In the genomic region with DNA sequence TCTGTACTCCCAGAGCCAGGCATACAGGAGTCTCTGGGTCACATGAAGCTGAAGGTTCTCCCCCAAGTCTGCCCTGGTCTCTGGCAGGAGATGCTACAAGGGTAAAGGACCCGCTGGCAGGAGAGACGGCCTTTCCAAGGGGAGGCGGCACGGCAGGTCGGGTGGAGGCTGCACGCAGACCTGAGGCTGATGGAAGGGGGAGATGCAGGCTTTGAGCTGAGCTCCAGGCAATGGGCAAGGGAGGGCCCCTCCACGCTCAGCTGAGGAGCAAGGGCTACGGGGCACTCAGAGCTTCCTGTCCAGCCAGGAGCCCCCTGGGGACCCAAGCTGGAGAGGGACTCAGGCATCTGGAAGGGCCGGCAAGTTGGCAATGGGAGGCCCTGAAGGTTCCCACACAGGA, we compare ENCODE assay signal across 29 cellular contexts.
"Had no signal": no experiment of that assay in that cellular context is flagged by ENCODE, and none has a peak within 500 bp of the region (broad histone marks: within the 10 kb centered on the region; RNA-seq: fewer than 3 reads in every experiment).

No MANE protein-coding gene starts in this region.

- H3K27ac ChIP-seq: body of pancreas, cardiac muscle cell, colonic mucosa, epithelial cell of prostate, esophagus squamous epithelium had no signal

- H3K9me3 ChIP-seq: adrenal gland, body of pancreas, colonic mucosa had no signal

- H3K36me3 Mint-ChIP-seq: activated CD4-positive, alpha-beta memory T cell treated with anti-CD3 and anti-CD28 coated beads for 36 hours; activated CD8-positive, alpha-beta memory T cell treated with anti-CD3 and anti-CD28 coated beads, Interleukin-2, amount 10 ng/mL, durations not matched to agents 7 days and 5 days; activated naive CD4-positive, alpha-beta T cell treated with anti-CD3 and anti-CD28 coated beads, Interleukin-2, amount 50 U/mL, for 24 hours; activated naive CD8-positive, alpha-beta T cell treated with anti-CD3 and anti-CD28 coated beads for 36 hours had no signal

- H3K36me3 ChIP-seq: adrenal gland, cardiac muscle cell, colonic mucosa, esophagus squamous epithelium had no signal

- H3K27ac Mint-ChIP-seq: activated CD4-positive, alpha-beta memory T cell treated with anti-CD3 and anti-CD28 coated beads for 36 hours; activated CD4-positive, alpha-beta T cell treated with anti-CD3 and anti-CD28 coated beads for 36 hours; activated CD4-positive, alpha-beta T cell treated with anti-CD3 and anti-CD28 coated beads, Interleukin-2, amount 10 ng/mL, durations not matched to agents 24 days and 14 days; activated CD8-positive, alpha-beta memory T cell treated with anti-CD3 and anti-CD28 coated beads, Interleukin-2, amount 10 ng/mL, durations not matched to agents 7 days and 5 days; activated CD8-positive, alpha-beta T cell treated with anti-CD3 and anti-CD28 coated beads, Interleukin-2, amount 10 ng/mL, durations not matched to agents 7 days and 5 days; activated naive CD4-positive, alpha-beta T cell treated with anti-CD3 and anti-CD28 coated beads for 36 hours; activated naive CD4-positive, alpha-beta T cell treated with anti-CD3 and anti-CD28 coated beads, Interleukin-2, amount 50 U/mL, for 24 hours; activated naive CD8-positive, alpha-beta T cell treated with anti-CD3 and anti-CD28 coated beads for 36 hours; activated naive CD8-positive, alpha-beta T cell treated with anti-CD3 and anti-CD28 coated beads, Interleukin-2, amount 50 U/mL, for 24 hours; activated T-helper 1 cell treated with anti-CD3 and anti-CD28 coated beads, Interleukin-12 subunit alpha, Interleukin-12 subunit beta, Interleukin-2, Interleukin-4 antibody, amounts not matched to agents 30 ng/mL and 10 ng/mL and 1 ng/mL, durations not matched to agents 14 hours and 24 hours and 36 hours; activated T-helper 2 cell treated with anti-CD3 and anti-CD28 coated beads, Interferon-gamma antibody, Interleukin-2, Interleukin-4, amounts not matched to agents 10 μg/mL and 5 μg/mL and 100 μg/mL, durations not matched to agents 14 hours and 24 hours and 36 hours had no signal

- H3K27me3 ChIP-seq: adrenal gland, body of pancreas, cardiac muscle cell, colonic mucosa had no signal

- H3K4me1 Mint-ChIP-seq: activated CD4-positive, alpha-beta T cell treated with anti-CD3 and anti-CD28 coated beads for 36 hours; activated CD4-positive, alpha-beta T cell treated with anti-CD3 and anti-CD28 coated beads, Interleukin-2, amount 10 ng/mL, durations not matched to agents 24 days and 14 days; activated CD8-positive, alpha-beta memory T cell treated with anti-CD3 and anti-CD28 coated beads, Interleukin-2, amount 10 ng/mL, durations not matched to agents 7 days and 5 days; activated naive CD4-positive, alpha-beta T cell treated with anti-CD3 and anti-CD28 coated beads, Interleukin-2, amount 50 U/mL, for 24 hours; activated naive CD8-positive, alpha-beta T cell treated with anti-CD3 and anti-CD28 coated beads for 36 hours; activated naive CD8-positive, alpha-beta T cell treated with anti-CD3 and anti-CD28 coated beads, Interleukin-2, amount 50 U/mL, for 24 hours had no signal

- H3K9me3 Mint-ChIP-seq: activated CD4-positive, alpha-beta T cell treated with anti-CD3 and anti-CD28 coated beads, Interleukin-2, amount 10 ng/mL, durations not matched to agents 24 days and 14 days; activated naive CD4-positive, alpha-beta T cell treated with anti-CD3 and anti-CD28 coated beads for 36 hours; activated naive CD4-positive, alpha-beta T cell treated with anti-CD3 and anti-CD28 coated beads, Interleukin-2, amount 50 U/mL, for 24 hours; activated naive CD8-positive, alpha-beta T cell treated with anti-CD3 and anti-CD28 coated beads for 36 hours; activated naive CD8-positive, alpha-beta T cell treated with anti-CD3 and anti-CD28 coated beads, Interleukin-2, amount 50 U/mL, for 24 hours; activated T-helper 1 cell treated with anti-CD3 and anti-CD28 coated beads, Interleukin-12 subunit alpha, Interleukin-12 subunit beta, Interleukin-2, Interleukin-4 antibody, amounts not matched to agents 30 ng/mL and 10 ng/mL and 1 ng/mL, durations not matched to agents 14 hours and 24 hours and 36 hours; activated T-helper 2 cell treated with anti-CD3 and anti-CD28 coated beads, Interferon-gamma antibody, Interleukin-2, Interleukin-4, amounts not matched to agents 10 μg/mL and 5 μg/mL and 100 μg/mL, durations not matched to agents 14 hours and 24 hours and 36 hours had no signal

- H3K27me3 Mint-ChIP-seq: activated CD4-positive, alpha-beta memory T cell treated with anti-CD3 and anti-CD28 coated beads for 36 hours; activated CD4-positive, alpha-beta T cell treated with anti-CD3 and anti-CD28 coated beads for 36 hours; activated CD4-positive, alpha-beta T cell treated with anti-CD3 and anti-CD28 coated beads, Interleukin-2, amount 10 ng/mL, durations not matched to agents 24 days and 14 days; activated CD8-positive, alpha-beta memory T cell treated with anti-CD3 and anti-CD28 coated beads, Interleukin-2, amount 10 ng/mL, durations not matched to agents 7 days and 5 days; activated naive CD4-positive, alpha-beta T cell treated with anti-CD3 and anti-CD28 coated beads, Interleukin-2, amount 50 U/mL, for 24 hours; activated naive CD8-positive, alpha-beta T cell treated with anti-CD3 and anti-CD28 coated beads for 36 hours; activated naive CD8-positive, alpha-beta T cell treated with anti-CD3 and anti-CD28 coated beads, Interleukin-2, amount 50 U/mL, for 24 hours had no signal

- H3K4me1 ChIP-seq: adrenal gland, body of pancreas, colonic mucosa had no signal

- H3K4me3 Mint-ChIP-seq: activated CD4-positive, alpha-beta memory T cell treated with anti-CD3 and anti-CD28 coated beads for 36 hours; activated CD4-positive, alpha-beta T cell treated with anti-CD3 and anti-CD28 coated beads for 36 hours; activated CD4-positive, alpha-beta T cell treated with anti-CD3 and anti-CD28 coated beads, Interleukin-2, amount 10 ng/mL, durations not matched to agents 24 days and 14 days; activated CD8-positive, alpha-beta memory T cell treated with anti-CD3 and anti-CD28 coated beads, Interleukin-2, amount 10 ng/mL, durations not matched to agents 7 days and 5 days; activated CD8-positive, alpha-beta T cell treated with anti-CD3 and anti-CD28 coated beads, Interleukin-2, amount 10 ng/mL, durations not matched to agents 7 days and 5 days; activated naive CD4-positive, alpha-beta T cell treated with anti-CD3 and anti-CD28 coated beads for 36 hours; activated naive CD4-positive, alpha-beta T cell treated with anti-CD3 and anti-CD28 coated beads, Interleukin-2, amount 50 U/mL, for 24 hours; activated naive CD8-positive, alpha-beta T cell treated with anti-CD3 and anti-CD28 coated beads for 36 hours; activated naive CD8-positive, alpha-beta T cell treated with anti-CD3 and anti-CD28 coated beads, Interleukin-2, amount 50 U/mL, for 24 hours; activated T-helper 1 cell treated with anti-CD3 and anti-CD28 coated beads, Interleukin-12 subunit alpha, Interleukin-12 subunit beta, Interleukin-2, Interleukin-4 antibody, amounts not matched to agents 30 ng/mL and 10 ng/mL and 1 ng/mL, durations not matched to agents 14 hours and 24 hours and 36 hours had no signal

- H3K4me3 ChIP-seq: adrenal gland, body of pancreas, cardiac muscle cell, colonic mucosa, esophagus squamous epithelium had no signal

- DNase-seq: activated CD4-positive, alpha-beta memory T cell treated with anti-CD3 and anti-CD28 coated beads for 36 hours; activated CD4-positive, alpha-beta T cell treated with anti-CD3 and anti-CD28 coated beads for 36 hours; activated CD4-positive, alpha-beta T cell treated with anti-CD3 and anti-CD28 coated beads, Interleukin-2, amount 10 ng/mL, durations not matched to agents 24 days and 14 days; activated CD4-positive, CD25-positive, alpha-beta regulatory T cell; activated CD4-positive, CD25-positive, alpha-beta regulatory T cell treated with anti-CD3 and anti-CD28 coated beads, Interleukin-2, amount 50 U/mL, for 72 hours; activated CD8-positive, alpha-beta memory T cell treated with anti-CD3 and anti-CD28 coated beads, Interleukin-2, amount 10 ng/mL, durations not matched to agents 7 days and 5 days; activated CD8-positive, alpha-beta memory T cell treated with anti-CD3 and anti-CD28 coated beads, Interleukin-2, amount 50 U/mL, for 4 hours; activated CD8-positive, alpha-beta T cell treated with anti-CD3 and anti-CD28 coated beads, Interleukin-2, amount 10 ng/mL, durations not matched to agents 7 days and 5 days; activated effector memory CD4-positive, alpha-beta T cell treated with anti-CD3 and anti-CD28 coated beads, Interleukin-2, amount 50 U/mL, for 16 hours; activated naive CD4-positive, alpha-beta T cell treated with anti-CD3 and anti-CD28 coated beads for 36 hours; activated naive CD8-positive, alpha-beta T cell treated with anti-CD3 and anti-CD28 coated beads for 36 hours; activated naive CD8-positive, alpha-beta T cell treated with anti-CD3 and anti-CD28 coated beads, Interleukin-2, amount 50 U/mL, for 24 hours; activated T-cell treated with anti-CD3 and anti-CD28 coated beads, Interleukin-2, amount 50 U/mL, for 1 hour; activated T-cell treated with anti-CD3 and anti-CD28 coated beads, Interleukin-2, amount 50 U/mL, for 48 hours; adrenal gland; aorta; body of pancreas; central memory CD4-positive, alpha-beta T cell; cerebellar nuclear complex; colonic mucosa; effector CD8-positive, alpha-beta T cell; esophagus squamous epithelium; foreskin melanocyte; T-helper 2 cell had no signal
